In genomic region chr7:111075498-111075897, GRCh38 we compare ENCODE assay signal across 10 cellular contexts.
"Had no signal": no experiment of that assay in that cellular context is flagged by ENCODE, and none has a peak within 500 bp of the region (broad histone marks: within the 10 kb centered on the region; RNA-seq: fewer than 3 reads in every experiment).

No MANE protein-coding gene starts in this region.

- H3K9me3 ChIP-seq: heart right ventricle, thyroid gland had no signal

- DNase-seq: activated naive CD4-positive, alpha-beta T cell treated with Interleukin-2 at 50 U/mL for 16 hours; activated T-cell treated with anti-CD3 and anti-CD28 coated beads, Interleukin-2, amount 50 U/mL, for 1 hour; effector CD4-positive, alpha-beta T cell; foreskin melanocyte; heart right ventricle; SHP77 treated with DMSO at 0.1 percent for 48 hours; stimulated activated CD4-positive, alpha-beta T cell treated with anti-CD3 and anti-CD28 coated beads, Interleukin-4, amount 100 ng/mL, for 1 hour; stimulated activated CD8-positive, alpha-beta memory T cell treated with anti-CD3 and anti-CD28 coated beads, Interleukin-4, amount 100 ng/mL, for 48 hours; thyroid gland had no signal

- H3K27ac ChIP-seq: cardiac muscle cell, heart right ventricle, thyroid gland had no signal

- H3K36me3 ChIP-seq: cardiac muscle cell, heart right ventricle, thyroid gland had no signal

- H3K4me3 ChIP-seq: cardiac muscle cell, heart right ventricle, thyroid gland had no signal

- H3K27me3 ChIP-seq: cardiac muscle cell, heart right ventricle, thyroid gland had no signal

- H3K4me1 ChIP-seq: thyroid gland had no signal
